Comparison of ENCODE assay signal across 19 cellular contexts in genomic region chr21:17911628-17912027, GRCh38.
A peak's percentile ranks its signal among the peaks of the same experiment; 100 is the strongest.
DNase-seq lines count a peak whose midpoint lies in the region; ATAC-seq and TF ChIP-seq lines count a peak whose summit lies in the region.
"Had no signal": no experiment of that assay in that cellular context is flagged by ENCODE, and none has a peak within 500 bp of the region (broad histone marks: within the 10 kb centered on the region; RNA-seq: fewer than 3 reads in every experiment).

No MANE protein-coding gene starts in this region.

- ATAC-seq in omental fat pad (ENCODE audit: low FRiP score) (peak; percentile 37), HG02973 (IDR thresholded peaks at IDR 0.05; ENCODE audit: unreplicated experiment) (no peak), GM21390 (IDR thresholded peaks at IDR 0.05; ENCODE audit: unreplicated experiment) (no peak)
- ATAC-seq: activated naive CD4-positive, alpha-beta T cell treated with anti-CD3 and anti-CD28 coated beads, Interleukin-2, amount 50 U/mL, for 72 hours; natural killer cell had no signal

- DNase-seq in ELR (ENCODE audit: low read depth), result peak; percentile 19
- DNase-seq in NCI-H226, result peak; percentile 27
- DNase-seq in dedifferentiated amniotic fluid mesenchymal stem cell (ENCODE audit: extremely low spot score), result peak; percentile 29
- no peak for DNase-seq in omental fat pad (ENCODE audit: low spot score)
- DNase-seq in glomerular visceral epithelial cell (ENCODE audit: extremely low spot score), result no peak
- DNase-seq in 8988T, result no peak
- DNase-seq: activated CD4-positive, alpha-beta T cell treated with anti-CD3 and anti-CD28 coated beads, Interleukin-2, amount 50 U/mL, for 48 hours; activated T-cell treated with anti-CD3 and anti-CD28 coated beads for 4 hours; dorsolateral prefrontal cortex; hippocampal formation; mesendoderm; natural killer cell; SHP77; stimulated activated CD4-positive, alpha-beta T cell treated with anti-CD3 and anti-CD28 coated beads, Interleukin-2, amount 100 ng/mL, for 48 hours; T-helper 1 cell; uterus had no signal

- TF ChIP-seq CTCF in omental fat pad (IDR thresholded peaks at IDR 0.05), result no peak

Comparison
In these comparisons a context has a peak if more than half of its experiments do, and no peak if none do; other contexts are left out.
1. DNase-seq: peak in ELR (single experiment), NCI-H226 (single experiment) and dedifferentiated amniotic fluid mesenchymal stem cell (single experiment); none in omental fat pad (single experiment), glomerular visceral epithelial cell (single experiment) and 8988T (single experiment).